Comparison of ENCODE assay signal across 8 cellular contexts in genomic region chr12:132827763-132828703, GRCh38. TPM values are rescaled to one million over a fixed set of nuclear protein-coding genes. Genes with fewer than 3 reads are reported as not detected.
DNase-seq lines count a peak whose midpoint lies in the region; TF ChIP-seq lines count a peak whose summit lies in the region.

No MANE protein-coding gene starts in this region.

- H2AK5ac ChIP-seq in H9 (ENCODE audit: insufficient read length, low read length), result no peak overlapping the region

- no peak overlapping the region for H2BK15ac ChIP-seq in H9 (ENCODE audit: low read depth, low read length)

- H3K9me3 ChIP-seq in H9 (ENCODE audit: control insufficient read depth, low read depth, low read length) (no peaks in the 10 kb centered on the region), osteoblast (ENCODE audit: low read depth, low read length) (no peaks in the 10 kb centered on the region)

- peaks cover 11% of the 10 kb centered on the region for H3K23me2 ChIP-seq in H9 (ENCODE audit: insufficient read length, low read depth, low read length, poor library complexity, severe bottlenecking)

- no peak overlapping the region for H3K56ac ChIP-seq in H9 (ENCODE audit: insufficient read length, low read depth, low read length)

- H3K4me2 ChIP-seq in H9 (ENCODE audit: insufficient read depth, insufficient read length, low read length) (peak overlapping the region; percentile 63), osteoblast (ENCODE audit: insufficient read depth, low read length) (peak overlapping the region; percentile 94)

- peaks cover 12% of the 10 kb centered on the region for H3K79me1 ChIP-seq in H9 (ENCODE audit: insufficient read depth, low read depth, low read length, poor library complexity, severe bottlenecking)

- no peak overlapping the region for H2BK12ac ChIP-seq in H9 (ENCODE audit: insufficient read length, low read depth, low read length)

- H3K4me1 Mint-ChIP-seq in H9, result peaks cover 12 to 15% of the 10 kb centered on the region in 2 experiments
- H3K4me1 Mint-ChIP-seq in activated T-cell treated with anti-CD3 and anti-CD28 coated beads, Interleukin-2, amount 50 U/mL, for 24 hours (ENCODE audit: low read depth), result peaks cover 53% of the 10 kb centered on the region

- no CpG with 5 or more reads among the region's 59 CpGs for WGBS in H9 (ENCODE audit: extremely low coverage, insufficient read length, low lambda C conversion rate)

- H2BK5ac ChIP-seq in H9 (ENCODE audit: insufficient read length, low read length), result no peak overlapping the region

- H3K18ac ChIP-seq in H9 (ENCODE audit: insufficient read length, low read depth, low read length), result no peak overlapping the region

- peak; percentile 16 for DNase-seq in activated gamma-delta T cell treated with Interleukin-2 at 50 U/mL for 16 hours
- DNase-seq in activated gamma-delta T cell (lab: John Stamatoyannopoulos, UW), result no peak
- no peak for DNase-seq in H9
- peak; percentile 66 for DNase-seq in LHCN-M2 (ENCODE audit: low read depth)
- DNase-seq in activated T-cell treated with anti-CD3 and anti-CD28 coated beads, Interleukin-2, amount 50 U/mL, for 24 hours, result peak; percentile 65
- peak; percentile 41 to 65 for DNase-seq in foreskin fibroblast
- peak; percentile 94 for DNase-seq in osteoblast (ENCODE audit: insufficient read length, low spot score, missing footprints)
- no peak for DNase-seq in NCI-H2081 (lab: John Stamatoyannopoulos, UW)

- H4K5ac ChIP-seq in H9 (ENCODE audit: insufficient read length, low read depth, low read length), result no peak overlapping the region

- H3K9ac ChIP-seq in H9 (ENCODE audit: extremely low read depth, insufficient read length, low read length), result peak overlapping the region; percentile 40

- TF ChIP-seq CTCF in H9 (conservative IDR thresholded peaks at IDR 0.05), result no peak
- TF ChIP-seq CTCF in foreskin fibroblast (IDR thresholded peaks at IDR 0.05; ENCODE audit: low read depth, low read length), result no peak
- TF ChIP-seq CTCF in osteoblast (IDR thresholded peaks at IDR 0.05; ENCODE audit: extremely low read depth, low read depth, low read length), result no peak

- H3K27me3 ChIP-seq in H9 (ENCODE audit: insufficient read depth, low read length) (no peaks in the 10 kb centered on the region), osteoblast (ENCODE audit: insufficient read depth, low read length) (no peaks in the 10 kb centered on the region)

- no peaks in the 10 kb centered on the region for H4K20me1 ChIP-seq in H9 (ENCODE audit: control insufficient read depth, insufficient read depth, insufficient read length)
- H4K20me1 ChIP-seq in osteoblast (ENCODE audit: insufficient read depth, low read length), result peaks cover 46% of the 10 kb centered on the region

- no peak overlapping the region for H3K4ac ChIP-seq in H9 (ENCODE audit: low read depth, low read length)

- no peaks in the 10 kb centered on the region for H3K9me3 Mint-ChIP-seq in H9
- no peaks in the 10 kb centered on the region for H3K9me3 Mint-ChIP-seq in activated T-cell treated with anti-CD3 and anti-CD28 coated beads, Interleukin-2, amount 50 U/mL, for 24 hours

- no peak overlapping the region for H3K23ac ChIP-seq in H9 (ENCODE audit: insufficient read length, low read depth, low read length)

- H2BK120ac ChIP-seq in H9 (ENCODE audit: low read depth, low read length, poor library complexity, severe bottlenecking), result no peak overlapping the region

- peak overlapping the region; percentile 87 to 92 for H3K4me3 Mint-ChIP-seq in H9
- H3K4me3 Mint-ChIP-seq in activated T-cell treated with anti-CD3 and anti-CD28 coated beads, Interleukin-2, amount 50 U/mL, for 24 hours, result peak overlapping the region; percentile 93

- peaks cover 21 to 42% (median 37%) of the 10 kb centered on the region in 3 experiments; a peak in 6 of 7 replicates for H3K36me3 Mint-ChIP-seq in H9 (ENCODE audit: insufficient read depth in 1 of 3, low read depth in 3 of 3)
- H3K36me3 Mint-ChIP-seq in activated T-cell treated with anti-CD3 and anti-CD28 coated beads, Interleukin-2, amount 50 U/mL, for 24 hours (ENCODE audit: low read depth), result peaks cover 73% of the 10 kb centered on the region

- no peak overlapping the region for H4K8ac ChIP-seq in H9 (replicated peaks; ENCODE audit: insufficient read length, low read depth, low read length)

- H4K91ac ChIP-seq in H9 (ENCODE audit: insufficient read length, low read depth, low read length), result no peak overlapping the region

- H3K27ac ChIP-seq in H9 (ENCODE audit: insufficient read length, low read depth, low read length) (no peak overlapping the region), osteoblast (ENCODE audit: low read depth, low read length) (peak overlapping the region; percentile 99)

- no peak overlapping the region for H2AFZ ChIP-seq in H9 (ENCODE audit: low read length)
- H2AFZ ChIP-seq in osteoblast (ENCODE audit: low read length), result peak overlapping the region; percentile 56

- no peaks in the 10 kb centered on the region; the same call in 1 of the 2 replicates for H3K27me3 Mint-ChIP-seq in H9 (ENCODE audit: low read depth)
- no peaks in the 10 kb centered on the region for H3K27me3 Mint-ChIP-seq in activated T-cell treated with anti-CD3 and anti-CD28 coated beads, Interleukin-2, amount 50 U/mL, for 24 hours

- H3T11ph ChIP-seq in H9 (ENCODE audit: low read length), result no peak overlapping the region

- H2BK20ac ChIP-seq in H9 (ENCODE audit: low read depth, low read length, poor library complexity, severe bottlenecking), result no peak overlapping the region

- H3K79me2 ChIP-seq in H9 (ENCODE audit: insufficient read depth, low read length) (peaks cover 6% of the 10 kb centered on the region; the same call in 1 of the 2 replicates), osteoblast (ENCODE audit: insufficient read depth, low read length) (peaks cover 54% of the 10 kb centered on the region)

- no peak overlapping the region for H3K14ac ChIP-seq in H9 (ENCODE audit: insufficient read depth, low read length)

- H3K4me3 ChIP-seq in foreskin fibroblast (ENCODE audit: low read depth in 1 of 2, low read length in 2 of 2), result peak overlapping the region; percentile 98
- peak overlapping the region; percentile 95 for H3K4me3 ChIP-seq in osteoblast (ENCODE audit: insufficient read depth, low read length)

- H3K4me1 ChIP-seq in H9 (ENCODE audit: insufficient read depth, low read length), result no peaks in the 10 kb centered on the region
- peaks cover 27% of the 10 kb centered on the region for H3K4me1 ChIP-seq in osteoblast (ENCODE audit: insufficient read depth, low read length)

- peak overlapping the region in 2 of 3 experiments; percentile 82 to 89; a peak in 5 of 7 replicates for H3K27ac Mint-ChIP-seq in H9
- peak overlapping the region; percentile 95 for H3K27ac Mint-ChIP-seq in activated T-cell treated with anti-CD3 and anti-CD28 coated beads, Interleukin-2, amount 50 U/mL, for 24 hours

- H3K36me3 ChIP-seq in osteoblast (ENCODE audit: insufficient read depth, low read length), result peaks cover 48% of the 10 kb centered on the region

RNA-seq across cellular contexts. Expression of gene GOLGA3, which starts 0.6 kb away (rescaled TPM):
- total RNA-seq in H9 (2021), result 34.9 and 40.1 TPM in 2 replicates
- 57.1 and 64.2 TPM in 2 replicates for total RNA-seq in LHCN-M2 (2014; rRNA removed)
- polyA plus RNA-seq in LHCN-M2 (2012), result 26.9 TPM
- 102 and 127 TPM in 2 replicates for total RNA-seq in osteoblast

RNA-seq across cellular contexts. Expression of gene CHFR, which starts 59.4 kb away (rescaled TPM):
- 51.9 and 53.3 TPM in 2 replicates for total RNA-seq in H9 (2021)
- 23.8 and 24.8 TPM in 2 replicates for total RNA-seq in LHCN-M2 (2014; rRNA removed)
- 16.2 TPM for polyA plus RNA-seq in LHCN-M2 (2012)
- total RNA-seq in osteoblast, result 54.8 and 55.0 TPM in 2 replicates

Comparison
In these comparisons a context has a peak if more than half of its experiments do, and no peak if none do; other contexts are left out.
1. DNase-seq: peak in activated gamma-delta T cell treated with Interleukin-2 at 50 U/mL for 16 hours (single experiment), LHCN-M2 (single experiment), activated T-cell treated with anti-CD3 and anti-CD28 coated beads, Interleukin-2, amount 50 U/mL, for 24 hours (single experiment), foreskin fibroblast (2 of 2) and osteoblast (single experiment); none in activated gamma-delta T cell (single experiment), H9 (single experiment) and NCI-H2081 (0 of 2).